Comparison of ENCODE assay signal across 8 cellular contexts in the genomic region with DNA sequence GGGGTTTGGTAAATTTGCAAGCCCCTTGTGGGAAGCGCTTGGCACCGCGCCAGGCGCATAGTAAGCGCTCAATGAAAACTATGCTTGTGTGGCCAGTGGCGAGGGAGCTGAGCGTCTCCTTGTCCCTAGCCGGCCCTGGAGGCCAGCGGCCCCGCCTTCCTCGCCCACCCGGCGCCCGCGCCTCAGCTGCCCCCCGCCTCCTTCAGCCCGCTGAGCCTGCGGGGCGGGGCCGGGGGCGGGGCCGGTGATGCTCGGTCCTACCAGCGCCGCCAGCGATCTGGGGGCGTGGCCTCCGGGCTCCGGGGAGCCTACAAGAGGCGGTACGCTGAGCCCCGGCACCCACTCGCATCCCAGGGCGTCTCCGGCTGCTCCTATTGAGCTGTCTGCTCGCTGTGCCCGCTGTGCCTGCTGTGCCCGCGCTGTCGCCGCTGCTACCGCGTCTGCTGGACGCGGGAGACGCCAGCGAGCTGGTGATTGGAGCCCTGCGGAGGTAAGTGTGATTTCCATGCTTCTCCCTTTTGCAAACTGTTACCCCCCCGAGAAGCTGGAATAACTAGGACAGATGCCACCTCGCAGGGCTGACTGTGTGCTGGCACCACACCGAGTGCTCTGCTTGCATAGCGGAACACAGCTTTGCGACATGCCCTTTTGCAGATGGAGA. TPM values are rescaled to one million over a fixed set of nuclear protein-coding genes. Genes with fewer than 3 reads are reported as not detected.
DNase-seq lines count a peak whose midpoint lies in the region; ATAC-seq and TF ChIP-seq lines count a peak whose summit lies in the region.

A gene with protein sequence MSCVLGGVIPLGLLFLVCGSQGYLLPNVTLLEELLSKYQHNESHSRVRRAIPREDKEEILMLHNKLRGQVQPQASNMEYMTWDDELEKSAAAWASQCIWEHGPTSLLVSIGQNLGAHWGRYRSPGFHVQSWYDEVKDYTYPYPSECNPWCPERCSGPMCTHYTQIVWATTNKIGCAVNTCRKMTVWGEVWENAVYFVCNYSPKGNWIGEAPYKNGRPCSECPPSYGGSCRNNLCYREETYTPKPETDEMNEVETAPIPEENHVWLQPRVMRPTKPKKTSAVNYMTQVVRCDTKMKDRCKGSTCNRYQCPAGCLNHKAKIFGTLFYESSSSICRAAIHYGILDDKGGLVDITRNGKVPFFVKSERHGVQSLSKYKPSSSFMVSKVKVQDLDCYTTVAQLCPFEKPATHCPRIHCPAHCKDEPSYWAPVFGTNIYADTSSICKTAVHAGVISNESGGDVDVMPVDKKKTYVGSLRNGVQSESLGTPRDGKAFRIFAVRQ (plus strand): TSS at position 342 of the 661 bp plus-strand sequence. CDS start 18,511 bp downstream, outside the sequence.

- H3K4me1 ChIP-seq in SJCRH30 = no peaks in the 10 kb centered on the region

- H3K36me3 ChIP-seq in MG63 (no peaks in the 10 kb centered on the region), SJCRH30 (no peaks in the 10 kb centered on the region)

- H3K27me3 ChIP-seq in MG63 (no peaks in the 10 kb centered on the region), SJCRH30 (no peaks in the 10 kb centered on the region)

- H3K4me3 ChIP-seq in MG63 = peak within 1 kb of the TSS; percentile 43
- H3K4me3 ChIP-seq in SJCRH30 = no peak within 1 kb of the TSS; the same call in 1 of the 2 replicates
- peak within 1 kb of the TSS; percentile 57 to 66 for H3K4me3 ChIP-seq in foreskin fibroblast (ENCODE audit: low read depth in 1 of 2, low read length in 2 of 2)

- DNase-seq in EH (ENCODE audit: low read depth) = peak; percentile 92
- DNase-seq in MG63 = peak; percentile 93
- DNase-seq in SJCRH30 = peak; percentile 86 to 89
- DNase-seq in activated naive CD4-positive, alpha-beta T cell (lab: John Stamatoyannopoulos, UW) = peak; percentile 40 to 87 (median 75)
- DNase-seq in foreskin fibroblast = peak; percentile 85 to 96
- DNase-seq in nephron progenitor cell = peak; percentile 100
- DNase-seq in stimulated activated naive B cell treated with anti-CD40 and anti-IgM and Interleukin-4, amounts not matched to agents 10 μg/mL and 1 μg/mL and 100 μg/mL, for 72 hours = peak; percentile 59

- peak within 1 kb of the TSS; percentile 78 for H3K4me3 Mint-ChIP-seq in nephron progenitor cell
- peak within 1 kb of the TSS; percentile 77 to 78 for H3K4me3 Mint-ChIP-seq in stimulated activated naive B cell treated with anti-CD40 and anti-IgM and Interleukin-4, amounts not matched to agents 10 μg/mL and 1 μg/mL and 100 μg/mL, for 72 hours

- TF ChIP-seq CTCF in foreskin fibroblast (IDR thresholded peaks at IDR 0.05; ENCODE audit: low read depth, low read length) (no peak), nephron progenitor cell (IDR thresholded peaks at IDR 0.05) (no peak)

- peaks cover 4% of the 10 kb centered on the region for H3K9me3 Mint-ChIP-seq in nephron progenitor cell
- H3K9me3 Mint-ChIP-seq in stimulated activated naive B cell treated with anti-CD40 and anti-IgM and Interleukin-4, amounts not matched to agents 10 μg/mL and 1 μg/mL and 100 μg/mL, for 72 hours = no peaks in the 10 kb centered on the region

- H3K27ac Mint-ChIP-seq in nephron progenitor cell = no peak within 1 kb of the TSS
- no peak within 1 kb of the TSS for H3K27ac Mint-ChIP-seq in stimulated activated naive B cell treated with anti-CD40 and anti-IgM and Interleukin-4, amounts not matched to agents 10 μg/mL and 1 μg/mL and 100 μg/mL, for 72 hours

- ATAC-seq in stimulated activated naive B cell treated with anti-CD40 and anti-IgM and Interleukin-4, amounts not matched to agents 10 μg/mL and 1 μg/mL and 100 μg/mL, for 72 hours (replicated peaks) = peak; percentile 95 to 97
- ATAC-seq in GM18909 (IDR thresholded peaks at IDR 0.05; ENCODE audit: poor library complexity, unreplicated experiment) = no peak

- H3K4me1 Mint-ChIP-seq in nephron progenitor cell = peaks cover 24% of the 10 kb centered on the region
- H3K4me1 Mint-ChIP-seq in stimulated activated naive B cell treated with anti-CD40 and anti-IgM and Interleukin-4, amounts not matched to agents 10 μg/mL and 1 μg/mL and 100 μg/mL, for 72 hours = peaks cover 8 to 11% of the 10 kb centered on the region in 2 donors

- no peaks in the 10 kb centered on the region for H3K36me3 Mint-ChIP-seq in nephron progenitor cell (ENCODE audit: low read depth)
- H3K36me3 Mint-ChIP-seq in stimulated activated naive B cell treated with anti-CD40 and anti-IgM and Interleukin-4, amounts not matched to agents 10 μg/mL and 1 μg/mL and 100 μg/mL, for 72 hours = no peaks in the 10 kb centered on the region

- H3K27ac ChIP-seq in SJCRH30 = no peak within 1 kb of the TSS

- peaks cover 93% of the 10 kb centered on the region for H3K27me3 Mint-ChIP-seq in nephron progenitor cell (ENCODE audit: low read depth, poor library complexity)
- peaks cover 50 to 58% of the 10 kb centered on the region in 2 donors for H3K27me3 Mint-ChIP-seq in stimulated activated naive B cell treated with anti-CD40 and anti-IgM and Interleukin-4, amounts not matched to agents 10 μg/mL and 1 μg/mL and 100 μg/mL, for 72 hours

- H3K9me3 ChIP-seq in MG63 (no peaks in the 10 kb centered on the region), SJCRH30 (replicated peaks) (no peaks in the 10 kb centered on the region)

RNA-seq across cellular contexts. Expression of the gene that starts here (rescaled TPM):
- total RNA-seq in MG63 (2014; rRNA removed; shearing (Covaris generic); ENCODE audit: low replicate concordance) = 1.6 TPM in 1 of 2 replicates, not detected in the other
- total RNA-seq in SJCRH30 (2014; rRNA removed; shearing (Covaris generic)) = 0.34 and 0.48 TPM in 2 replicates

Comparison
In these comparisons a context has a peak if more than half of its experiments do, and no peak if none do; other contexts are left out.
1. Peak in DNase-seq in SJCRH30; RNA of the gene not detected or under 1 TPM.